Comparison of ENCODE assay signal across 11 cellular contexts in genomic region chr19:55866521-55866920, GRCh38. TPM values are rescaled to one million over a fixed set of nuclear protein-coding genes. Genes with fewer than 3 reads are reported as not detected.
"Had no signal": no experiment of that assay in that cellular context is flagged by ENCODE, and none has a peak within 500 bp of the region (broad histone marks: within the 10 kb centered on the region; RNA-seq: fewer than 3 reads in every experiment).

No MANE protein-coding gene starts in this region.

- DNase-seq: H9, HCEC 1CT, HFFc6, KG1 had no signal

- H3K27ac ChIP-seq: HL-60 had no signal

- H3K4me1 Mint-ChIP-seq: GM23338, H9, IgD-negative memory B cell had no signal

- H3K27ac Mint-ChIP-seq: GM23338, H9, HFFc6, IgD-negative memory B cell had no signal

- H3K4me2 ChIP-seq: GM23338 had no signal

- H3K4me3 ChIP-seq: GM23338, K562 had no signal

- H2AFZ ChIP-seq: GM23338 had no signal

- H3K4me3 Mint-ChIP-seq: GM23338, H9, HFFc6, IgD-negative memory B cell had no signal

RNA-seq across cellular contexts. Expression of gene NLRP4, which starts 30.2 kb away (rescaled TPM):
- total RNA-seq: GM23338, H1, H9, HepG2, HFFc6, HT1080 had no signal
- polyA plus RNA-seq: GM23338, H1, HepG2, IgD-negative memory B cell had no signal

RNA-seq across cellular contexts. Expression of gene NLRP11, which starts 34.7 kb away (rescaled TPM):
- total RNA-seq: GM23338, H1, H9 had no signal
- polyA plus RNA-seq: GM23338, H1, HepG2 had no signal
